Comparison of ENCODE assay signal across 8 cellular contexts in genomic region chr1:70221241-70222077, GRCh38. TPM values are rescaled to one million over a fixed set of nuclear protein-coding genes. Genes with fewer than 3 reads are reported as not detected.
A peak's percentile ranks its signal among the peaks of the same experiment; 100 is the strongest.
DNase-seq lines count a peak whose midpoint lies in the region; ATAC-seq and TF ChIP-seq lines count a peak whose summit lies in the region.

Gene SRSF11, plus strand, starts transcription at chr1:70221380. Its CDS starts 257 bp downstream, at chr1:70221637.

- H3K9me3 ChIP-seq in ovary (no peaks in the 10 kb centered on the region), thyroid gland (no peaks in the 10 kb centered on the region)

- H3K4me1 Mint-ChIP-seq in activated naive CD8-positive, alpha-beta T cell treated with anti-CD3 and anti-CD28 coated beads for 36 hours, result peaks cover 37% of the 10 kb centered on the region

- H3K27ac Mint-ChIP-seq in activated naive CD8-positive, alpha-beta T cell treated with anti-CD3 and anti-CD28 coated beads for 36 hours, result peak within 1 kb of the TSS; percentile 98

- ATAC-seq in HG02610 (IDR thresholded peaks at IDR 0.05; ENCODE audit: unreplicated experiment), result peak; percentile 96

- H3K4me3 ChIP-seq in ovary (peak within 1 kb of the TSS; percentile 55), thyroid gland (replicated peaks in 1 of 3) (peak within 1 kb of the TSS; percentile 55 to 86 (median 73))

- peaks cover 7% of the 10 kb centered on the region for H3K4me1 ChIP-seq in ovary (ENCODE audit: insufficient read depth)
- H3K4me1 ChIP-seq in thyroid gland, result peaks cover 9 to 21% of the 10 kb centered on the region in 2 donors

- no peak for TF ChIP-seq EP300 in ovary (IDR thresholded peaks at IDR 0.05)

- no peaks in the 10 kb centered on the region for H3K27me3 ChIP-seq in ovary
- no peaks in the 10 kb centered on the region for H3K27me3 ChIP-seq in thyroid gland

- no peak for TF ChIP-seq CTCF in GM10266 (IDR thresholded peaks at IDR 0.05; ENCODE audit: control insufficient read depth, insufficient read depth, low read depth, missing control alignments)
- peak in 2 of 3 donors; percentile 18 to 41 for TF ChIP-seq CTCF in ovary (IDR thresholded peaks at IDR 0.05)
- peak in 2 of 6 experiments; percentile 6 to 17 for TF ChIP-seq CTCF in thyroid gland (IDR thresholded peaks at IDR 0.05)

- intact Hi-C loops in head of caudate nucleus (cut with DNase I), result loop anchor here (2.0 to 10.0 kb wide), 2 partner anchors 17 to 183 kb away; partner anchors contain the start of gene LRRC40
- intact Hi-C loops in ovary (cut with DNase I), result no loop called here
- intact Hi-C loops in thyroid gland (cut with DNase I), result loop anchor here (10.0 kb wide), 1 partner anchor 863 kb away; the partner anchor contains the start of gene ZRANB2

- DNase-seq in GM10266 (ENCODE audit: extremely low spot score) (peak; percentile 89), NCI-H1092 treated with DMSO at 0.1 percent for 48 hours (lab: John Stamatoyannopoulos, UW) (peak; percentile 87), SKM-1 treated with dmso at 0.1 percent for 144 hours (lab: John Stamatoyannopoulos, UW; ENCODE audit: unreplicated experiment) (peak; percentile 87), head of caudate nucleus (peak; percentile 89 to 99 (median 97)), ovary (peak; percentile 96 to 98 (median 98)), thyroid gland (peak; percentile 96 to 97)
- peak; percentile 97 for DNase-seq in activated naive CD8-positive, alpha-beta T cell treated with anti-CD3 and anti-CD28 coated beads for 36 hours

- H3K9me3 Mint-ChIP-seq in activated naive CD8-positive, alpha-beta T cell treated with anti-CD3 and anti-CD28 coated beads for 36 hours, result no peaks in the 10 kb centered on the region

- no peaks in the 10 kb centered on the region for H3K27me3 Mint-ChIP-seq in activated naive CD8-positive, alpha-beta T cell treated with anti-CD3 and anti-CD28 coated beads for 36 hours

- peaks cover 38% of the 10 kb centered on the region for H3K36me3 Mint-ChIP-seq in activated naive CD8-positive, alpha-beta T cell treated with anti-CD3 and anti-CD28 coated beads for 36 hours

- H3K4me3 Mint-ChIP-seq in activated naive CD8-positive, alpha-beta T cell treated with anti-CD3 and anti-CD28 coated beads for 36 hours, result peak within 1 kb of the TSS; percentile 92

- TF ChIP-seq POLR2A in ovary (IDR thresholded peaks at IDR 0.05) (peak; percentile 89), thyroid gland (IDR thresholded peaks at IDR 0.05) (peak in 1 of 2 donors; percentile 86)

- H3K27ac ChIP-seq in ovary (peak within 1 kb of the TSS; percentile 87 to 98), thyroid gland (peak within 1 kb of the TSS; percentile 85 to 94 (median 93))

- H3K36me3 ChIP-seq in ovary, result no peaks in the 10 kb centered on the region
- H3K36me3 ChIP-seq in thyroid gland, result no peaks in the 10 kb centered on the region

- 0% methylated on average over 70 of the region's 70 CpGs for WGBS in ovary, 3 donors
- 0 to 1% methylated on average over 54 to 62 of the region's 70 CpGs for WGBS in thyroid gland, 2 donors

RNA-seq across cellular contexts. Expression of gene SRSF11, which starts in this region (rescaled TPM):
- 100 to 1,000 TPM; 187 to 190 TPM for total RNA-seq in activated naive CD8-positive, alpha-beta T cell treated with anti-CD3 and anti-CD28 coated beads for 36 hours
- total RNA-seq in ovary, result 100 to 1,000 TPM; 116 to 195 (median 153) TPM
- 100 to 1,000 TPM; 113 to 150 TPM for polyA plus RNA-seq in ovary
- total RNA-seq in thyroid gland, result 100 to 1,000 TPM; 139 to 325 (median 258) TPM

Comparison
In these comparisons a context has a peak if more than half of its experiments do, and no peak if none do; other contexts are left out.
1. Peak in every context shown above with its lines: DNase-seq, ATAC-seq, H3K4me3 ChIP-seq and H3K27ac ChIP-seq.
2. intact Hi-C loops: an anchor here in head of caudate nucleus (2.0 to 10.0 kb wide) and thyroid gland (10.0 kb wide); none called in ovary.